25 cellular contexts compared by ENCODE assay signal in genomic region chr20:25534845-25535244, GRCh38.
"Had no signal": no experiment of that assay in that cellular context is flagged by ENCODE, and none has a peak within 500 bp of the region (broad histone marks: within the 10 kb centered on the region; RNA-seq: fewer than 3 reads in every experiment).

No MANE protein-coding gene starts in this region.

- H3K27me3 ChIP-seq: adrenal gland, neutrophil, pancreas, testis, upper lobe of left lung had no signal

- H3K9me3 Mint-ChIP-seq: activated T-helper 2 cell treated with anti-CD3 and anti-CD28 coated beads, Interferon-gamma antibody, Interleukin-2, Interleukin-4, amounts not matched to agents 10 μg/mL and 5 μg/mL and 100 μg/mL, durations not matched to agents 14 hours and 24 hours and 36 hours; central memory CD8-positive, alpha-beta T cell; natural killer cell treated with Interleukin-12 subunit alpha and Interleukin-12 subunit beta and Interleukin-15 and Interleukin-18, amount 100 ng/mL, for 72 hours had no signal

- H3K36me3 ChIP-seq: adrenal gland, neutrophil, pancreas, upper lobe of left lung had no signal

- H3K27me3 Mint-ChIP-seq: activated naive CD8-positive, alpha-beta T cell; stimulated activated naive CD8-positive, alpha-beta T cell treated with anti-CD3 and anti-CD28 coated beads, Interleukin-15, amount 100 ng/mL, for 72 hours; T-cell had no signal

- H3K27ac Mint-ChIP-seq: activated naive CD8-positive, alpha-beta T cell; activated T-helper 2 cell treated with anti-CD3 and anti-CD28 coated beads, Interferon-gamma antibody, Interleukin-2, Interleukin-4, amounts not matched to agents 10 μg/mL and 5 μg/mL and 100 μg/mL, durations not matched to agents 14 hours and 24 hours and 36 hours; natural killer cell treated with Interleukin-12 subunit alpha and Interleukin-12 subunit beta and Interleukin-15 and Interleukin-18, amount 100 ng/mL, for 72 hours; stimulated activated effector memory CD8-positive, alpha-beta T cell treated with anti-CD3 and anti-CD28 coated beads, Interleukin-12 subunit alpha, Interleukin-12 subunit beta, amount 100 ng/mL, for 72 hours; T-cell; T-helper 2 cell treated with Interferon-gamma antibody and Interleukin-4, amounts not matched to agents 5 μg/mL and 100 μg/mL, for 36 hours had no signal

- H3K9me3 ChIP-seq: adrenal gland, neutrophil, pancreas, testis, upper lobe of left lung had no signal

- H3K4me1 Mint-ChIP-seq: central memory CD8-positive, alpha-beta T cell; stimulated activated effector memory CD8-positive, alpha-beta T cell treated with anti-CD3 and anti-CD28 coated beads, Interleukin-12 subunit alpha, Interleukin-12 subunit beta, amount 100 ng/mL, for 72 hours; stimulated activated naive CD8-positive, alpha-beta T cell treated with anti-CD3 and anti-CD28 coated beads, Interleukin-15, amount 100 ng/mL, for 72 hours had no signal

- H3K4me3 ChIP-seq: adrenal gland, pancreas, testis, upper lobe of left lung had no signal

- DNase-seq: activated CD4-positive, alpha-beta T cell treated with anti-CD3 and anti-CD28 coated beads for 1 hour; activated CD4-positive, alpha-beta T cell treated with anti-CD3 and anti-CD28 coated beads, Interleukin-2, amount 50 U/mL, for 1 hour; activated CD8-positive, alpha-beta memory T cell treated with anti-CD3 and anti-CD28 coated beads for 24 hours; activated CD8-positive, alpha-beta memory T cell treated with anti-CD3 and anti-CD28 coated beads, Interleukin-2, amount 50 U/mL, for 4 hours; activated naive CD4-positive, alpha-beta T cell; activated T-cell treated with anti-CD3 and anti-CD28 coated beads, Interleukin-2, amount 50 U/mL, for 4 hours; adrenal gland; effector memory CD8-positive, alpha-beta T cell; mammary epithelial cell; midbrain; pancreas; small intestine; stimulated activated CD4-positive, alpha-beta T cell treated with anti-CD3 and anti-CD28 coated beads, Interleukin-2, amount 100 ng/mL, for 24 hours; stimulated activated naive CD8-positive, alpha-beta T cell treated with anti-CD3 and anti-CD28 coated beads, Interleukin-15, amount 100 ng/mL, for 72 hours; T-cell; testis; upper lobe of left lung; WERI-Rb-1 had no signal

- H3K36me3 Mint-ChIP-seq: stimulated activated effector memory CD8-positive, alpha-beta T cell treated with anti-CD3 and anti-CD28 coated beads, Interleukin-12 subunit alpha, Interleukin-12 subunit beta, amount 100 ng/mL, for 72 hours; T-cell had no signal

- H3K27ac ChIP-seq: neutrophil, pancreas, testis, upper lobe of left lung, WERI-Rb-1 had no signal

- H3K4me3 Mint-ChIP-seq: activated naive CD8-positive, alpha-beta T cell; activated T-cell treated with anti-CD3 and anti-CD28 coated beads, Interleukin-2, amount 50 U/mL, for 4 hours; central memory CD8-positive, alpha-beta T cell; effector memory CD8-positive, alpha-beta T cell; natural killer cell treated with Interleukin-12 subunit alpha and Interleukin-12 subunit beta and Interleukin-15 and Interleukin-18, amount 100 ng/mL, for 72 hours; stimulated activated effector memory CD8-positive, alpha-beta T cell treated with anti-CD3 and anti-CD28 coated beads, Interleukin-12 subunit alpha, Interleukin-12 subunit beta, amount 100 ng/mL, for 72 hours; stimulated activated naive CD8-positive, alpha-beta T cell treated with anti-CD3 and anti-CD28 coated beads, Interleukin-15, amount 100 ng/mL, for 72 hours; T-cell; T-helper 2 cell treated with Interferon-gamma antibody and Interleukin-4, amounts not matched to agents 5 μg/mL and 100 μg/mL, for 36 hours had no signal
